In the genomic region with DNA sequence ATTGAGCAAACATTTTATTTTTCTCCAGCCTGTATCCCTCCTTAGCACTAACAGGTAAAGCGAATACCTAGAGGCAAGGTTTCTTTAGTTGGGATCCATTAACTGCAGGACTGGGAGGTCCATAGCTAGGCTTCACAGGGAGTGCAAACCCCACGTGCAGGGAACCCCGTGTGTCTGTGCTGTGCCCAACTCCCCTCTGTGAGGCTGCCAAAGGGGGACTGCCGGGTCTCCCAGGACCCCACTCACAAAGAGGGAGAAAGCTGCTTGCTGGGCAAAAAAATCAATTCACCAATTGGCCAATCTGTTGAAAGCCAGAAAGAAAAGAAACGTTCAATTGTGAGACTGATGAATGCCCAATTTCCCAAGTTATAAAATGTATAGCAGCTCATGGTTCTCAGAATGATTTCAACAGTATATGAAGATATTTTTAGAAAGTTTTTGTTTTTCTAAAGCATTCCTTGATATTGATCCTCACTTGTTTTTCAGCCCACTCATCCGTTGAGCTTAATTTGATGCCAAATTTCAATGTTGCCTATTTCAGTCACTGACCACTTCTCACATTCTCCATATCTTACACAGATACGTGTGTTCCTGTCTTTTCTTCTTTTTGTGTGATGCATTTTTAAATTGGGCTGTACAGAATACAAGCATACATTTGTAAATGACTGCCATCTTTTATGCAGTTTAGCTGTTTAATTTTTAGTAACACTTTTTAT, we compare ENCODE assay signal across 3 cellular contexts.
TF ChIP-seq lines count a peak whose summit lies in the region.

No MANE protein-coding gene starts in this region.

TF ChIP-seq in SK-N-SH, 30 proteins besides CTCF, POLR2A, EP300 and RAD21:
- no peak for TF ChIP-seq FOXM1 (IDR thresholded peaks at IDR 0.05; ENCODE audit: low read depth)
- no peak for TF ChIP-seq PBX3 (IDR thresholded peaks at IDR 0.05)
- TF ChIP-seq FOXJ3 (CRISPR knock-in tag; IDR thresholded peaks at IDR 0.05): no peak
- no peak for TF ChIP-seq GABPA (IDR thresholded peaks at IDR 0.05; ENCODE audit: low read depth)
- TF ChIP-seq TEAD4 (IDR thresholded peaks at IDR 0.05; ENCODE audit: borderline replicate concordance, insufficient read depth): no peak
- TF ChIP-seq ZBTB33 (IDR thresholded peaks at IDR 0.05; ENCODE audit: borderline replicate concordance, low read depth): no peak
- no peak for TF ChIP-seq POLR2AphosphoS5 (IDR thresholded peaks at IDR 0.05; ENCODE audit: low read depth, low read length)
- TF ChIP-seq EZH2phosphoT487 (IDR thresholded peaks at IDR 0.05; ENCODE audit: borderline replicate concordance, low read depth): no peak
- TF ChIP-seq GATA2 (CRISPR knock-in tag; IDR thresholded peaks at IDR 0.05): no peak
- TF ChIP-seq IRF3 (IDR thresholded peaks at IDR 0.05; ENCODE audit: low read depth, low read length): no peak
- no peak for TF ChIP-seq SMC3 (IDR thresholded peaks at IDR 0.05; ENCODE audit: low read depth, low read length)
- no peak for TF ChIP-seq CHD2 (IDR thresholded peaks at IDR 0.05; ENCODE audit: low read length, partially characterized antibody)
- TF ChIP-seq TCF12 (IDR thresholded peaks at IDR 0.05): no peak
- TF ChIP-seq RFX5 (IDR thresholded peaks at IDR 0.05; ENCODE audit: low read length): no peak
- TF ChIP-seq ELF1 (IDR thresholded peaks at IDR 0.05): no peak
- TF ChIP-seq NFIC (IDR thresholded peaks at IDR 0.05; ENCODE audit: borderline replicate concordance): no peak
- TF ChIP-seq YY1 (IDR thresholded peaks at IDR 0.05; ENCODE audit: low read depth): no peak
- no peak for TF ChIP-seq RCOR1 (IDR thresholded peaks at IDR 0.05; ENCODE audit: low read length)

TF ChIP-seq in SK-N-SH treated with all-trans-retinoic acid at 6 μM for 48 hours, 23 proteins besides CTCF, POLR2A, EP300 and RAD21:
- TF ChIP-seq ZC3H10 (CRISPR knock-in tag; IDR thresholded peaks at IDR 0.05) (no peak), ZNF565 (CRISPR knock-in tag; conservative IDR thresholded peaks at IDR 0.05; ENCODE audit: low read depth) (no peak), TSHZ2 (CRISPR knock-in tag; IDR thresholded peaks at IDR 0.05) (no peak)
- TF ChIP-seq, protein P1, sequence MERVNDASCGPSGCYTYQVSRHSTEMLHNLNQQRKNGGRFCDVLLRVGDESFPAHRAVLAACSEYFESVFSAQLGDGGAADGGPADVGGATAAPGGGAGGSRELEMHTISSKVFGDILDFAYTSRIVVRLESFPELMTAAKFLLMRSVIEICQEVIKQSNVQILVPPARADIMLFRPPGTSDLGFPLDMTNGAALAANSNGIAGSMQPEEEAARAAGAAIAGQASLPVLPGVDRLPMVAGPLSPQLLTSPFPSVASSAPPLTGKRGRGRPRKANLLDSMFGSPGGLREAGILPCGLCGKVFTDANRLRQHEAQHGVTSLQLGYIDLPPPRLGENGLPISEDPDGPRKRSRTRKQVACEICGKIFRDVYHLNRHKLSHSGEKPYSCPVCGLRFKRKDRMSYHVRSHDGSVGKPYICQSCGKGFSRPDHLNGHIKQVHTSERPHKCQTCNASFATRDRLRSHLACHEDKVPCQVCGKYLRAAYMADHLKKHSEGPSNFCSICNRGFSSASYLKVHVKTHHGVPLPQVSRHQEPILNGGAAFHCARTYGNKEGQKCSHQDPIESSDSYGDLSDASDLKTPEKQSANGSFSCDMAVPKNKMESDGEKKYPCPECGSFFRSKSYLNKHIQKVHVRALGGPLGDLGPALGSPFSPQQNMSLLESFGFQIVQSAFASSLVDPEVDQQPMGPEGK (CRISPR knock-in tag; IDR thresholded peaks at IDR 0.05; ENCODE audit: borderline replicate concordance): no peak
TF ChIP-seq in SK-N-SH treated with all-trans-retinoic acid at 6 μM for 48 hours: peak in this region for 0.

TF ChIP-seq in IMR-90, 13 proteins besides CTCF, POLR2A, EP300 and RAD21:
- TF ChIP-seq RFX5 (IDR thresholded peaks at IDR 0.05; ENCODE audit: low read depth, low read length) (no peak), MAFK (IDR thresholded peaks at IDR 0.05; ENCODE audit: low read depth, low read length) (no peak), BHLHE40 (IDR thresholded peaks at IDR 0.05; ENCODE audit: low read depth, low read length) (no peak), MXI1 (IDR thresholded peaks at IDR 0.05; ENCODE audit: borderline replicate concordance, low read depth, low read length) (no peak), SMC3 (IDR thresholded peaks at IDR 0.05; ENCODE audit: low read depth, low read length) (no peak), RCOR1 (IDR thresholded peaks at IDR 0.05; ENCODE audit: insufficient replicate concordance, low read length) (no peak), CEBPB (IDR thresholded peaks at IDR 0.05; ENCODE audit: low read depth, low read length) (no peak), NFE2L2 (IDR thresholded peaks at IDR 0.05; ENCODE audit: low read depth, low read length) (no peak), MAZ (IDR thresholded peaks at IDR 0.05; ENCODE audit: borderline replicate concordance, low read depth, low read length) (no peak), FOS (IDR thresholded peaks at IDR 0.05; ENCODE audit: low read depth, low read length) (no peak), CHD1 (IDR thresholded peaks at IDR 0.05; ENCODE audit: low read depth, low read length) (no peak)
- TF ChIP-seq, protein P2, sequence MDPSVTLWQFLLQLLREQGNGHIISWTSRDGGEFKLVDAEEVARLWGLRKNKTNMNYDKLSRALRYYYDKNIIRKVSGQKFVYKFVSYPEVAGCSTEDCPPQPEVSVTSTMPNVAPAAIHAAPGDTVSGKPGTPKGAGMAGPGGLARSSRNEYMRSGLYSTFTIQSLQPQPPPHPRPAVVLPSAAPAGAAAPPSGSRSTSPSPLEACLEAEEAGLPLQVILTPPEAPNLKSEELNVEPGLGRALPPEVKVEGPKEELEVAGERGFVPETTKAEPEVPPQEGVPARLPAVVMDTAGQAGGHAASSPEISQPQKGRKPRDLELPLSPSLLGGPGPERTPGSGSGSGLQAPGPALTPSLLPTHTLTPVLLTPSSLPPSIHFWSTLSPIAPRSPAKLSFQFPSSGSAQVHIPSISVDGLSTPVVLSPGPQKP (IDR thresholded peaks at IDR 0.05; ENCODE audit: borderline replicate concordance, low read depth, low read length): no peak
- TF ChIP-seq, protein P3, sequence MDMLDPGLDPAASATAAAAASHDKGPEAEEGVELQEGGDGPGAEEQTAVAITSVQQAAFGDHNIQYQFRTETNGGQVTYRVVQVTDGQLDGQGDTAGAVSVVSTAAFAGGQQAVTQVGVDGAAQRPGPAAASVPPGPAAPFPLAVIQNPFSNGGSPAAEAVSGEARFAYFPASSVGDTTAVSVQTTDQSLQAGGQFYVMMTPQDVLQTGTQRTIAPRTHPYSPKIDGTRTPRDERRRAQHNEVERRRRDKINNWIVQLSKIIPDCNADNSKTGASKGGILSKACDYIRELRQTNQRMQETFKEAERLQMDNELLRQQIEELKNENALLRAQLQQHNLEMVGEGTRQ (IDR thresholded peaks at IDR 0.05; ENCODE audit: low read depth, low read length): no peak
TF ChIP-seq in IMR-90: peak in this region for 0.
